8 cellular contexts compared by ENCODE assay signal in the genomic region with DNA sequence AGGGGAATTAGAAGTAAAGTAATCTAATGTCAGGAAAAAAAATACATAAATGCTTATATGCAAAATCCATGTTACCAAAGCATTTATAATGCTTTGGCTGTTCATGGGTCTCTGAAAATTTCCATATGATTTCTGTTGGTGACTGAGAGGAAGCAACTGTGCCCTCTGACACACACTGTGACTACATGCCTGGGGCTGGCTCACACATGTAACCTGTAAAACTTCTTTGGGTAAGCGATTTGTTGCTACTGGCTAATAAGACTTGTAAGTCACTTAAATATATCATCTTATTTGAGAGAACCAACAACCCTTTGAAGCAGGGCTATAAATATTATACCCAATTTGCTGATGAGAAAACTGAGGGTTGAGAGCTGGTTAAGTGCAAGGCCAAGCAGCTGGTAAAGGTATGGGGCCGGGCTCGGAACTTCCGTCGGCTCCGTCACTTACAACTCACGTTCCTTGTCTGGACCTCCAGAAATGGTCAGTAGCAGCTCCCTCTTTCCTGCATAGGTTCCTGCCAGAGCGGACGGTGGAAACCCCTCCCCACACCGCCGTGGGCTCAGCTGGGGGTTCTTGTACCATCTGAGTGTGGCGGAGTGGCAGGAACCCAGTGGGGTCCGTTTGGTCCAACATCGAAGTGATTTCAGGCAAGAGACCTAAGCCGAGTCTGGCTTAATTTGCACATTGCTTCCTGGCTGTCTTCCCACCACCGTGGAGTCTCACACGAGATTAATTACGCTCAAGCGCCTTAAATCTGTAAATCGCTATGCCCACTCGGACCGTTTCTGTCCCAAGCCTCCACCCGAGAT. TPM values are rescaled to one million over a fixed set of nuclear protein-coding genes. Genes with fewer than 3 reads are reported as not detected.
DNase-seq lines count a peak whose midpoint lies in the region; ATAC-seq and TF ChIP-seq lines count a peak whose summit lies in the region.

No MANE protein-coding gene starts in this region.

- H3K36me3 ChIP-seq in liver (ENCODE audit: control insufficient read depth in 4 of 4, insufficient read depth in 3 of 4, low read depth in 1 of 4, low read length in 3 of 4) (peaks cover 0 to 12% (median 4%) of the 10 kb centered on the region in 4 donors), tibial artery (peaks cover 0 to 33% (median 20%) of the 10 kb centered on the region in 3 donors)

- no peaks in the 10 kb centered on the region for H3K9me3 ChIP-seq in liver (ENCODE audit: control insufficient read depth in 4 of 4, low read length in 3 of 4)
- H3K9me3 ChIP-seq in tibial artery, result no peaks in the 10 kb centered on the region

- no peak for TF ChIP-seq RAD21 in liver (IDR thresholded peaks at IDR 0.05)

- no peak for TF ChIP-seq CTCF in astrocyte of the spinal cord (IDR thresholded peaks at IDR 0.05; ENCODE audit: low read depth, low read length)
- no peak for TF ChIP-seq CTCF in liver (IDR thresholded peaks at IDR 0.05; ENCODE audit: low read depth, low read length, missing input control)
- no peak for TF ChIP-seq CTCF in tibial artery (IDR thresholded peaks at IDR 0.05)

- H3K4me3 ChIP-seq in astrocyte of the spinal cord (ENCODE audit: low read depth, low read length) (peak overlapping the region; percentile 88), liver (ENCODE audit: low read depth in 1 of 3, low read length in 3 of 3) (peak overlapping the region; percentile 74 to 90 (median 75)), tibial artery (peak overlapping the region; percentile 68 to 91)

- H3K9ac ChIP-seq in liver (ENCODE audit: low read depth in 1 of 2, low read length in 2 of 2), result peak overlapping the region; percentile 20 to 65

- no peaks in the 10 kb centered on the region for H3K27me3 Mint-ChIP-seq in IgD-negative memory B cell

- peak overlapping the region; percentile 75 to 96 (median 94) for H3K27ac Mint-ChIP-seq in IgD-negative memory B cell

- peaks cover 4% of the 10 kb centered on the region for H3K36me3 Mint-ChIP-seq in IgD-negative memory B cell

- no peaks in the 10 kb centered on the region for H3K27me3 ChIP-seq in liver (ENCODE audit: control insufficient read depth in 4 of 4, insufficient read depth in 4 of 4, low read length in 3 of 4)
- H3K27me3 ChIP-seq in tibial artery, result no peaks in the 10 kb centered on the region

- peak; percentile 23 for DNase-seq in GM04503 (ENCODE audit: low read depth)
- DNase-seq in astrocyte of the spinal cord (ENCODE audit: low read depth, low spot score), result no peak
- DNase-seq in tibial artery, result no peak
- no peak for DNase-seq in stimulated activated CD4-positive, alpha-beta T cell treated with anti-CD3 and anti-CD28 coated beads, Interleukin-2, amount 100 ng/mL, for 24 hours
- DNase-seq in NCI-H1694 (lab: John Stamatoyannopoulos, UW), result no peak

- peak overlapping the region; percentile 90 to 99 (median 96) for H3K4me3 Mint-ChIP-seq in IgD-negative memory B cell

- no peaks in the 10 kb centered on the region for H3K9me3 Mint-ChIP-seq in IgD-negative memory B cell

- peak overlapping the region; percentile 34 to 56 for H3K27ac ChIP-seq in liver (ENCODE audit: low read depth in 1 of 2, low read length in 2 of 2)
- peak overlapping the region; percentile 76 to 78 for H3K27ac ChIP-seq in tibial artery

- intact Hi-C loops in tibial artery (cut with DNase I; ENCODE audit: low total_unique reads), result loop anchor here (2.0 kb wide), 1 partner anchor 41 kb away; a partner anchor contains a TSS

- in situ Hi-C loops in astrocyte of the spinal cord (cut with HindIII; ENCODE audit: low sequenced_read_pairs), result no loop called here

- WGBS in liver, result 9% methylated on average over 23 of the region's 23 CpGs

- peaks cover 3 to 35% (median 25%) of the 10 kb centered on the region in 4 donors for H3K4me1 ChIP-seq in liver (ENCODE audit: control insufficient read depth in 4 of 4, insufficient read depth in 4 of 4, low read length in 3 of 4)
- peaks cover 0 to 36% (median 23%) of the 10 kb centered on the region in 4 donors for H3K4me1 ChIP-seq in tibial artery

- peaks cover 28 to 37% (median 30%) of the 10 kb centered on the region in 3 donors for H3K4me1 Mint-ChIP-seq in IgD-negative memory B cell

- ATAC-seq in HG02678 (IDR thresholded peaks at IDR 0.05; ENCODE audit: unreplicated experiment), result no peak

TF ChIP-seq in liver, 16 proteins besides CTCF, POLR2A, EP300 and RAD21:
- TF ChIP-seq RXRA (IDR thresholded peaks at IDR 0.05), result no peak
- TF ChIP-seq, protein P1, sequence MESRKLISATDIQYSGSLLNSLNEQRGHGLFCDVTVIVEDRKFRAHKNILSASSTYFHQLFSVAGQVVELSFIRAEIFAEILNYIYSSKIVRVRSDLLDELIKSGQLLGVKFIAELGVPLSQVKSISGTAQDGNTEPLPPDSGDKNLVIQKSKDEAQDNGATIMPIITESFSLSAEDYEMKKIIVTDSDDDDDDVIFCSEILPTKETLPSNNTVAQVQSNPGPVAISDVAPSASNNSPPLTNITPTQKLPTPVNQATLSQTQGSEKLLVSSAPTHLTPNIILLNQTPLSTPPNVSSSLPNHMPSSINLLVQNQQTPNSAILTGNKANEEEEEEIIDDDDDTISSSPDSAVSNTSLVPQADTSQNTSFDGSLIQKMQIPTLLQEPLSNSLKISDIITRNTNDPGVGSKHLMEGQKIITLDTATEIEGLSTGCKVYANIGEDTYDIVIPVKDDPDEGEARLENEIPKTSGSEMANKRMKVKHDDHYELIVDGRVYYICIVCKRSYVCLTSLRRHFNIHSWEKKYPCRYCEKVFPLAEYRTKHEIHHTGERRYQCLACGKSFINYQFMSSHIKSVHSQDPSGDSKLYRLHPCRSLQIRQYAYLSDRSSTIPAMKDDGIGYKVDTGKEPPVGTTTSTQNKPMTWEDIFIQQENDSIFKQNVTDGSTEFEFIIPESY (IDR thresholded peaks at IDR 0.05), result no peak
- no peak for TF ChIP-seq EGR1 (IDR thresholded peaks at IDR 0.05; ENCODE audit: low read depth in 2 of 2)
- no peak for TF ChIP-seq SP1 (IDR thresholded peaks at IDR 0.05)

RNA-seq across cellular contexts. Expression of a gene that starts 0.7 kb away (rescaled TPM):
- polyA plus RNA-seq in IgD-negative memory B cell (37.5 TPM), liver (10 to 100 TPM; 11.5 to 17.1 TPM)
- total RNA-seq in liver, result 10 to 100 TPM; 10.6 to 20.0 TPM

RNA-seq across cellular contexts. Expression of a gene that starts 3.1 kb away (rescaled TPM):
- 7.6 TPM for polyA plus RNA-seq in IgD-negative memory B cell
- total RNA-seq in liver, result 10 to 100 TPM in 1 of 2 donors, 1 to 10 TPM in 1; 7.1 to 11.5 TPM
- polyA plus RNA-seq in liver, result 10 to 100 TPM; 11.9 to 16.1 TPM

RNA-seq across cellular contexts. Expression of a gene that starts 21.8 kb away (rescaled TPM):
- polyA plus RNA-seq in IgD-negative memory B cell, result not detected
- total RNA-seq in liver, result under 1 TPM; 0.08 to 0.28 TPM
- under 1 TPM; 0.05 to 0.18 TPM for polyA plus RNA-seq in liver

RNA-seq across cellular contexts. Expression of a gene that starts 41.4 kb away (rescaled TPM):
- polyA plus RNA-seq in IgD-negative memory B cell (12.3 TPM), liver (1 to 10 TPM; 9.4 to 9.8 TPM)
- 1 to 10 TPM; 4.4 to 5.4 TPM for total RNA-seq in liver
